14 cellular contexts compared by ENCODE assay signal in the genomic region with DNA sequence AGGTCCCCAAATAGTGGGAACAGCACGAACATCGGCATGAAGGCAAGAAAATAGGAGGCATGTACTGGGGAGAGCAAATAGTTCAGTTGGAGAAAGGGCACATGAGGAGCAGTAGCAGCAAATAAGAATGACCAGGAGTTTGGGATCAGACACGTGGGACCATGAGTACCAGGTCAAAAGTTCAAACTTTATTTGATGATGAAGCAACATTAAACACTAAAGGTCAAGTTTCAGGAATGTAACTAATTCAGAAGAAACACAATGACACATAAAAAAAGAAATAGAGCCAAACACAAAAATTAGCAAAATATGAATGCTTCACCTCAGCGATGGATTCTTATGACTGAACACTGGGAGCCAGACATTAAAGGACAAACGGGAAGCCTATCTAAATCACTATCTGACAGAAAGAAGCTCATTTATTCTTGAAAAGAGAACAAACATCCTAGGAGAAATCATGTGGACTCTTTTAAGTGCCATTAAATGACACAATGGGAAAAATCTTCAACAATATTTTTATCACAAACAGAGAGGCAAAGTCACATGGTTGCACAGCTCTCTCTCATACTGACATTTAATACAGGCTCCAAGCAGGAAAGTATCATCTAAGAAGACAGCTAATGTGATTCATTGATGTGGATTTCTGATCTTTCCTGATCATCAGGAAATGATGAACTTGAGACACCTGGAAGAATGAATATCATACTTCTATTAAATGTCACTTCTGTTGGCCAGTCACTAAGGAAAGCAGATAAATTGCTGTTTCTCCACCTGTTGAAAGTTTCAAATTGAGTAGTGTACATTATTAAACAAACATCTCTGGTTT.
DNase-seq lines count a peak whose midpoint lies in the region; ATAC-seq, FAIRE-seq and TF ChIP-seq lines count a peak whose summit lies in the region.
"Had no signal": no experiment of that assay in that cellular context is flagged by ENCODE, and none has a peak within 500 bp of the region (broad histone marks: within the 10 kb centered on the region; RNA-seq: fewer than 3 reads in every experiment).

No MANE protein-coding gene starts in this region.

- TF ChIP-seq EP300 in A549 (IDR thresholded peaks at IDR 0.05), result no peak

- no peak for TF ChIP-seq CTCF in A549 (IDR thresholded peaks at IDR 0.05)
- TF ChIP-seq CTCF in HEK293 (tag by site-specific recombination; IDR thresholded peaks at IDR 0.05), result no peak
- no peak for TF ChIP-seq CTCF in bronchial epithelial cell (IDR thresholded peaks at IDR 0.05; ENCODE audit: insufficient read depth, low read length, severe bottlenecking)
- no peak for TF ChIP-seq CTCF in GM23338 (conservative IDR thresholded peaks at IDR 0.05; ENCODE audit: low read depth in 2 of 2)
- TF ChIP-seq CTCF in D721Med (IDR thresholded peaks at IDR 0.05; ENCODE audit: insufficient read depth, missing control alignments), result no peak

- H3K27ac Mint-ChIP-seq in GM23338, result no peak overlapping the region
- H3K27ac Mint-ChIP-seq: activated T-helper 17 cell treated with anti-CD3 and anti-CD28 coated beads, Interleukin-2, amount 50 U/mL, for 72 hours had no signal

- H2AFZ ChIP-seq in GM23338, result no peak overlapping the region

- H3K27ac ChIP-seq in A549 (peak overlapping the region; percentile 47 to 49; a peak in 2 of 6 replicates), HEK293 (ENCODE audit: extremely low read depth, low read depth, low read length) (no peak overlapping the region), GM23338 (ENCODE audit: low read depth) (no peak overlapping the region)
- H3K27ac ChIP-seq: thoracic aorta had no signal

- no peaks in the 10 kb centered on the region; the same call in 2 of the 3 replicates for H3K4me1 Mint-ChIP-seq in GM23338
- H3K4me1 Mint-ChIP-seq: activated T-helper 17 cell treated with anti-CD3 and anti-CD28 coated beads, Interleukin-2, amount 50 U/mL, for 72 hours had no signal

- peaks cover 2% of the 10 kb centered on the region; the same call in 1 of the 2 replicates for H3K9me2 ChIP-seq in GM23338 (ENCODE audit: insufficient read depth)

- H3K4me3 ChIP-seq in A549, result no peak overlapping the region
- no peak overlapping the region for H3K4me3 ChIP-seq in HEK293 (ENCODE audit: low read depth, low read length)
- no peak overlapping the region for H3K4me3 ChIP-seq in bronchial epithelial cell (ENCODE audit: low read depth, low read length)
- no peak overlapping the region for H3K4me3 ChIP-seq in GM23338
- H3K4me3 ChIP-seq: thoracic aorta had no signal

- H3K27me3 Mint-ChIP-seq in GM23338 (ENCODE audit: insufficient read depth, low read depth, poor library complexity), result no peaks in the 10 kb centered on the region

- no peaks in the 10 kb centered on the region for H4K20me1 ChIP-seq in GM23338 (replicated peaks; ENCODE audit: insufficient read depth)

- no peak for TF ChIP-seq POLR2A in A549 (IDR thresholded peaks at IDR 0.05; ENCODE audit: low read length)

- no peaks in the 10 kb centered on the region for H3K36me3 Mint-ChIP-seq in GM23338 (ENCODE audit: low read depth)

- H3F3A ChIP-seq in GM23338 (replicated peaks; ENCODE audit: low read depth), result no peaks in the 10 kb centered on the region

- H3K79me2 ChIP-seq in GM23338 (replicated peaks; ENCODE audit: insufficient read depth), result no peaks in the 10 kb centered on the region

- H3K9me3 Mint-ChIP-seq in GM23338, result peaks cover 5% of the 10 kb centered on the region

- FAIRE-seq in A549 (lab: Jason Lieb, UNC) (no peak), bronchial epithelial cell (lab: Jason Lieb, UNC) (no peak), D721Med (lab: Jason Lieb, UNC) (no peak)
- FAIRE-seq: GM12892 had no signal

- ATAC-seq in A549, result no peak
- ATAC-seq in left lobe of liver, result peak; percentile 83
- no peak for ATAC-seq in GM23338
- ATAC-seq: activated T-helper 17 cell treated with anti-CD3 and anti-CD28 coated beads, Interleukin-2, amount 50 U/mL, for 72 hours had no signal

- H3K36me3 ChIP-seq in HEK293 (ENCODE audit: control insufficient read depth in 2 of 2, insufficient read depth in 1 of 2, low read length in 2 of 2) (no peaks in the 10 kb centered on the region), bronchial epithelial cell (ENCODE audit: control insufficient read depth, insufficient read depth, low read length) (no peaks in the 10 kb centered on the region), GM23338 (ENCODE audit: insufficient read depth) (no peaks in the 10 kb centered on the region)
- H3K36me3 ChIP-seq: thoracic aorta had no signal

- no peak for DNase-seq in A549 (ENCODE audit: low read depth in 1 of 2, low spot score in 1 of 2)
- DNase-seq in bronchial epithelial cell (ENCODE audit: low read depth), result peak; percentile 59
- no peak for DNase-seq in left lobe of liver (ENCODE audit: low spot score)
- no peak for DNase-seq in NCI-H2029 treated with DMSO at 0.1 percent for 48 hours (lab: John Stamatoyannopoulos, UW)
- DNase-seq in GM23338 (ENCODE audit: low spot score), result no peak
- DNase-seq in D721Med (ENCODE audit: insufficient read length, low spot score), result no peak
- no peak for DNase-seq in amniotic stem cell (lab: John Stamatoyannopoulos, UW)
- DNase-seq: hypothalamus, NCI-H1436, nucleus accumbens had no signal

- H3K4me3 Mint-ChIP-seq in GM23338, result no peak overlapping the region
- H3K4me3 Mint-ChIP-seq: activated T-helper 17 cell treated with anti-CD3 and anti-CD28 coated beads, Interleukin-2, amount 50 U/mL, for 72 hours had no signal

- H3K9me3 ChIP-seq in A549, result no peaks in the 10 kb centered on the region
- no peaks in the 10 kb centered on the region for H3K9me3 ChIP-seq in HEK293 (ENCODE audit: control insufficient read depth, insufficient read depth, low read depth, low read length)
- H3K9me3 ChIP-seq: thoracic aorta had no signal

- WGBS in A549 (ENCODE audit: missing lambda C conversion rate), result 43% methylated on average over 5 of the region's 5 CpGs

- H3K4me1 ChIP-seq in A549, result peaks cover 33% of the 10 kb centered on the region
- H3K4me1 ChIP-seq in HEK293 (ENCODE audit: control insufficient read depth, insufficient read depth, low read length), result peaks cover 16% of the 10 kb centered on the region
- 0 out of 2 replicates have a peak, but pooled peaks cover 2% of the 10 kb centered on the region for H3K4me1 ChIP-seq in GM23338 (ENCODE audit: insufficient read depth)

- H3K27me3 ChIP-seq in bronchial epithelial cell (ENCODE audit: control insufficient read depth, insufficient read depth, low read length), result no peaks in the 10 kb centered on the region
- no peaks in the 10 kb centered on the region for H3K27me3 ChIP-seq in GM23338 (ENCODE audit: insufficient read depth)

- CTCF ChIA-PET in A549 (lab: Yijun Ruan, JAX) (interaction anchor here (1.0 kb wide), 1 partner anchor 8 kb away, joined by 3 read pairs; no protein-coding TSS in a partner anchor), HEK293 (lab: Yijun Ruan, JAX) (interaction anchor here (0.6 kb wide), 1 partner anchor 75 kb away, joined by 3 read pairs; no protein-coding TSS in a partner anchor)

- H3K4me2 ChIP-seq in A549 (peak overlapping the region; percentile 34; the same call in 2 of the 3 replicates), GM23338 (no peak overlapping the region)

- POLR2A ChIA-PET in A549 (lab: Yijun Ruan, JAX), result no interaction called here
- POLR2A ChIA-PET in HEK293 (lab: Yijun Ruan, JAX), result no interaction called here

- TF ChIP-seq RAD21 in A549 (conservative IDR thresholded peaks at IDR 0.05 in 1 of 2, IDR thresholded peaks at IDR 0.05 in 1 of 2), result no peak

TF ChIP-seq in A549, 52 proteins besides CTCF, POLR2A, EP300 and RAD21 (continues in another document):
- TF ChIP-seq MYC (IDR thresholded peaks at IDR 0.05; ENCODE audit: borderline replicate concordance, low read length) (no peak), NR3C1 (IDR thresholded peaks at IDR 0.05) (no peak), POLR2AphosphoS2 (conservative IDR thresholded peaks at IDR 0.05; ENCODE audit: low read length) (no peak), CHD4 (IDR thresholded peaks at IDR 0.05; ENCODE audit: borderline replicate concordance) (no peak), FOXS1 (CRISPR knock-in tag; IDR thresholded peaks at IDR 0.05) (no peak), HEYL (CRISPR knock-in tag; IDR thresholded peaks at IDR 0.05) (no peak), PHF8 (IDR thresholded peaks at IDR 0.05; ENCODE audit: borderline replicate concordance, low read depth) (no peak)

TF ChIP-seq in HEK293, 187 proteins besides CTCF, POLR2A, EP300 and RAD21 (continues in another document):
- 0 out of 2 replicates have a peak, but pooled peaks have one; percentile 22 for TF ChIP-seq BCL6B (tag by site-specific recombination; IDR thresholded peaks at IDR 0.05)

TF ChIP-seq in GM23338, 12 proteins besides CTCF, POLR2A, EP300 and RAD21:
- TF ChIP-seq ZNF331 (CRISPR knock-in tag; IDR thresholded peaks at IDR 0.05; ENCODE audit: low read depth) (no peak), STAT1 (IDR thresholded peaks at IDR 0.05; ENCODE audit: unreplicated experiment) (no peak)

Comparison
In these comparisons a context has a peak if more than half of its experiments do, and no peak if none do; other contexts are left out.
1. H3K27ac ChIP-seq: peak in A549 (2 of 2); none in HEK293 (single experiment) and GM23338 (single experiment).